In genomic region chr13:28531195-28531955, GRCh38 we compare ENCODE assay signal across 8 cellular contexts. TPM values are rescaled to one million over a fixed set of nuclear protein-coding genes. Genes with fewer than 3 reads are reported as not detected.
DNase-seq lines count a peak whose midpoint lies in the region; ATAC-seq, FAIRE-seq and TF ChIP-seq lines count a peak whose summit lies in the region.

No MANE protein-coding gene starts in this region.

- H3K36me3 ChIP-seq in hepatocyte (replicated peaks; ENCODE audit: insufficient read depth, low read depth) = no peaks in the 10 kb centered on the region

- H3K4me3 ChIP-seq in WI38 (ENCODE audit: low read depth, low read length) (peak overlapping the region; percentile 55), hepatocyte (no peak overlapping the region), skin epidermis (peak overlapping the region in 6 of 7 experiments; percentile 17 to 45 (median 30))

- no peaks in the 10 kb centered on the region for H3K79me2 ChIP-seq in hepatocyte

- H2AFZ ChIP-seq in hepatocyte = peak overlapping the region; percentile 29

- ATAC-seq in HG03139 (IDR thresholded peaks at IDR 0.05; ENCODE audit: unreplicated experiment) = no peak

- H3K27ac ChIP-seq in hepatocyte (no peak overlapping the region), skin epidermis (peak overlapping the region in 5 of 21 experiments; percentile 9 to 76 (median 44))

- H4K20me1 ChIP-seq in hepatocyte (ENCODE audit: insufficient read depth, poor library complexity, severe bottlenecking) = no peaks in the 10 kb centered on the region

- 4% methylated on average over 33 of the region's 34 CpGs for WGBS in hepatocyte (ENCODE audit: low lambda C conversion rate, missing lambda C conversion rate)

- DNase-seq in GM19239 (ENCODE audit: insufficient read length, low spot score) (peak; percentile 42), hepatocyte (ENCODE audit: low spot score) (peak; percentile 44), NCI-H774 (lab: John Stamatoyannopoulos, UW) (no peak)
- DNase-seq in stimulated activated CD8-positive, alpha-beta memory T cell treated with anti-CD3 and anti-CD28 coated beads, Interleukin-4, amount 100 ng/mL, for 48 hours = no peak
- DNase-seq in stimulated activated CD4-positive, alpha-beta T cell treated with anti-CD3 and anti-CD28 coated beads, Interleukin-2, amount 100 ng/mL, for 48 hours = no peak

- peaks cover 10% of the 10 kb centered on the region for H3K4me1 ChIP-seq in hepatocyte (ENCODE audit: insufficient read depth)

- H3K4me2 ChIP-seq in hepatocyte = peak overlapping the region; percentile 85

- peaks cover 50% of the 10 kb centered on the region for H3K27me3 ChIP-seq in hepatocyte

- FAIRE-seq in GM19239 (lab: Jason Lieb, UNC) = peak; percentile 74

- no peaks in the 10 kb centered on the region for H3K9me3 ChIP-seq in hepatocyte (ENCODE audit: low read depth)

- TF ChIP-seq CTCF in WI38 (IDR thresholded peaks at IDR 0.05; ENCODE audit: low read depth, low read length) (no peak), hepatocyte (IDR thresholded peaks at IDR 0.05; ENCODE audit: poor library complexity) (no peak)

- no peaks in the 10 kb centered on the region for H3K9me2 ChIP-seq in hepatocyte (replicated peaks; ENCODE audit: insufficient read depth)

RNA-seq across cellular contexts. Expression of gene FLT1, which starts 36.4 kb away (rescaled TPM):
- 37.0 and 40.1 TPM in 2 replicates for total RNA-seq in hepatocyte
- polyA plus RNA-seq in hepatocyte = 30.2 and 30.4 TPM in 2 replicates

Comparison
In these comparisons a context has a peak if more than half of its experiments do, and no peak if none do; other contexts are left out.
1. DNase-seq: peak in GM19239 (single experiment) and hepatocyte (single experiment); none in stimulated activated CD8-positive, alpha-beta memory T cell treated with anti-CD3 and anti-CD28 coated beads, Interleukin-4, amount 100 ng/mL, for 48 hours (single experiment), stimulated activated CD4-positive, alpha-beta T cell treated with anti-CD3 and anti-CD28 coated beads, Interleukin-2, amount 100 ng/mL, for 48 hours (0 of 2) and NCI-H774 (single experiment).